In genomic region chr10:18230794-18231193, GRCh38 we compare ENCODE assay signal across 16 cellular contexts.
"Had no signal": no experiment of that assay in that cellular context is flagged by ENCODE, and none has a peak within 500 bp of the region (broad histone marks: within the 10 kb centered on the region; RNA-seq: fewer than 3 reads in every experiment).

No MANE protein-coding gene starts in this region.

- H3K9me3 ChIP-seq: breast epithelium, esophagus squamous epithelium, neutrophil, tibial nerve, vagina had no signal

- H3K4me3 ChIP-seq: breast epithelium, esophagus squamous epithelium, tibial nerve, vagina had no signal

- H3K27ac ChIP-seq: breast epithelium, esophagus squamous epithelium, neutrophil, tibial nerve, vagina had no signal

- H3K36me3 ChIP-seq: breast epithelium, esophagus squamous epithelium, neutrophil, tibial nerve, vagina had no signal

- H3K4me1 ChIP-seq: breast epithelium, esophagus squamous epithelium, vagina had no signal

- DNase-seq: activated CD4-positive, alpha-beta T cell treated with anti-CD3 and anti-CD28 coated beads, Interleukin-2, amount 10 ng/mL, durations not matched to agents 7 days and 5 days; activated CD8-positive, alpha-beta memory T cell treated with anti-CD3 and anti-CD28 coated beads for 24 hours; activated naive CD4-positive, alpha-beta T cell treated with anti-CD3 and anti-CD28 coated beads, Interleukin-2, amount 50 U/mL, for 16 hours; activated T-cell treated with anti-CD3 and anti-CD28 coated beads for 4 hours; amniotic stem cell; esophagus squamous epithelium; hippocampal formation; naive thymus-derived CD4-positive, alpha-beta T cell; right cardiac atrium; stimulated activated CD4-positive, alpha-beta T cell treated with anti-CD3 and anti-CD28 coated beads, Interleukin-2, amount 100 ng/mL, for 24 hours; stimulated activated naive B cell treated with anti-CD40 and anti-IgM and Interleukin-4, amounts not matched to agents 10 μg/mL and 1 μg/mL and 100 μg/mL, for 72 hours; T-cell had no signal

- H3K27me3 ChIP-seq: breast epithelium, esophagus squamous epithelium, neutrophil, tibial nerve, vagina had no signal
